1 cellular context compared by ENCODE assay signal in genomic region chr1:111739222-111739983, GRCh38.
A peak's percentile ranks its signal among the peaks of the same experiment; 100 is the strongest.
TF ChIP-seq lines count a peak whose summit lies in the region.

TSS of gene INKA2 (minus strand) at chr1:111739395. CDS start at chr1:111739242, 153 bp downstream.

TF ChIP-seq in GM12878, 131 proteins besides CTCF, POLR2A, EP300 and RAD21 (continued from another document):
- peak; percentile 43 for TF ChIP-seq HDAC6 (IDR thresholded peaks at IDR 0.05; ENCODE audit: unreplicated experiment)
- peak; percentile 11; the same call in 1 of the 2 replicates for TF ChIP-seq DPF2 (IDR thresholded peaks at IDR 0.05)
- 0 out of 2 replicates have a peak, but pooled peaks have one; percentile 19 for TF ChIP-seq ASH2L (IDR thresholded peaks at IDR 0.05; ENCODE audit: borderline replicate concordance, low read depth)
- TF ChIP-seq USF1 (IDR thresholded peaks at IDR 0.05; ENCODE audit: borderline replicate concordance, extremely low read length, insufficient read depth, low read depth, low read length) = peak; percentile 82
- peak; percentile 47 to 92; a peak in 3 of 4 replicates for TF ChIP-seq BHLHE40 (IDR thresholded peaks at IDR 0.05; ENCODE audit: borderline replicate concordance in 1 of 2, low read depth in 2 of 2, low read length in 1 of 2)
- TF ChIP-seq RAD51 (IDR thresholded peaks at IDR 0.05) = peak; percentile 83
- TF ChIP-seq IKZF2 (IDR thresholded peaks at IDR 0.05) = peak in 1 of 2 experiments; percentile 14; a peak in 3 of 4 replicates
- TF ChIP-seq BACH1 (IDR thresholded peaks at IDR 0.05; ENCODE audit: borderline replicate concordance) = peak; percentile 32; the same call in 1 of the 2 replicates
- peak; percentile 47; the same call in 1 of the 2 replicates for TF ChIP-seq CHD2 (IDR thresholded peaks at IDR 0.05; ENCODE audit: borderline replicate concordance, low read depth, low read length)
- TF ChIP-seq IKZF1 (conservative IDR thresholded peaks at IDR 0.05) = peak; percentile 71
- TF ChIP-seq RCOR1 (conservative IDR thresholded peaks at IDR 0.05; ENCODE audit: low read depth, low read length) = no peak
- 0 out of 2 replicates have a peak, but pooled peaks have one; percentile 52 for TF ChIP-seq NKRF (conservative IDR thresholded peaks at IDR 0.05)
- peak; percentile 24; the same call in 1 of the 2 replicates for TF ChIP-seq RELB (IDR thresholded peaks at IDR 0.05; ENCODE audit: low read depth)
- no peak for TF ChIP-seq CBX5 (IDR thresholded peaks at IDR 0.05; ENCODE audit: low read depth)
- peak; percentile 7 for TF ChIP-seq RELA (IDR thresholded peaks at IDR 0.05; ENCODE audit: borderline replicate concordance, partially characterized antibody)
- peak; percentile 55 for TF ChIP-seq FOS (IDR thresholded peaks at IDR 0.05; ENCODE audit: borderline replicate concordance, extremely low read depth, insufficient read length)
- 0 out of 2 replicates have a peak, but pooled peaks have one; percentile 47 for TF ChIP-seq LARP7 (IDR thresholded peaks at IDR 0.05)
- peak; percentile 53; the same call in 1 of the 2 replicates for TF ChIP-seq IRF3 (IDR thresholded peaks at IDR 0.05)
- TF ChIP-seq SIN3A (IDR thresholded peaks at IDR 0.05; ENCODE audit: low read depth, low read length) = no peak
- TF ChIP-seq FOXK2 (IDR thresholded peaks at IDR 0.05) = 0 out of 2 replicates have a peak, but pooled peaks have one; percentile 13
- TF ChIP-seq YBX1 (IDR thresholded peaks at IDR 0.05) = no peak
- TF ChIP-seq ETV6 (conservative IDR thresholded peaks at IDR 0.05 in 1 of 2, IDR thresholded peaks at IDR 0.05 in 1 of 2; ENCODE audit: borderline replicate concordance in 1 of 2, low read depth in 1 of 2) = no peak
- TF ChIP-seq RB1 (IDR thresholded peaks at IDR 0.05; ENCODE audit: borderline replicate concordance) = peak; percentile 53; the same call in 1 of the 2 replicates
- TF ChIP-seq, protein P1, sequence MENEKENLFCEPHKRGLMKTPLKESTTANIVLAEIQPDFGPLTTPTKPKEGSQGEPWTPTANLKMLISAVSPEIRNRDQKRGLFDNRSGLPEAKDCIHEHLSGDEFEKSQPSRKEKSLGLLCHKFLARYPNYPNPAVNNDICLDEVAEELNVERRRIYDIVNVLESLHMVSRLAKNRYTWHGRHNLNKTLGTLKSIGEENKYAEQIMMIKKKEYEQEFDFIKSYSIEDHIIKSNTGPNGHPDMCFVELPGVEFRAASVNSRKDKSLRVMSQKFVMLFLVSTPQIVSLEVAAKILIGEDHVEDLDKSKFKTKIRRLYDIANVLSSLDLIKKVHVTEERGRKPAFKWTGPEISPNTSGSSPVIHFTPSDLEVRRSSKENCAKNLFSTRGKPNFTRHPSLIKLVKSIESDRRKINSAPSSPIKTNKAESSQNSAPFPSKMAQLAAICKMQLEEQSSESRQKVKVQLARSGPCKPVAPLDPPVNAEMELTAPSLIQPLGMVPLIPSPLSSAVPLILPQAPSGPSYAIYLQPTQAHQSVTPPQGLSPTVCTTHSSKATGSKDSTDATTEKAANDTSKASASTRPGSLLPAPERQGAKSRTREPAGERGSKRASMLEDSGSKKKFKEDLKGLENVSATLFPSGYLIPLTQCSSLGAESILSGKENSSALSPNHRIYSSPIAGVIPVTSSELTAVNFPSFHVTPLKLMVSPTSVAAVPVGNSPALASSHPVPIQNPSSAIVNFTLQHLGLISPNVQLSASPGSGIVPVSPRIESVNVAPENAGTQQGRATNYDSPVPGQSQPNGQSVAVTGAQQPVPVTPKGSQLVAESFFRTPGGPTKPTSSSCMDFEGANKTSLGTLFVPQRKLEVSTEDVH (IDR thresholded peaks at IDR 0.05; ENCODE audit: low read depth, partially characterized antibody) = no peak
- TF ChIP-seq RUNX3 (IDR thresholded peaks at IDR 0.05; ENCODE audit: low read length) = peak; percentile 16; the same call in 1 of the 2 replicates
- TF ChIP-seq, protein P2, sequence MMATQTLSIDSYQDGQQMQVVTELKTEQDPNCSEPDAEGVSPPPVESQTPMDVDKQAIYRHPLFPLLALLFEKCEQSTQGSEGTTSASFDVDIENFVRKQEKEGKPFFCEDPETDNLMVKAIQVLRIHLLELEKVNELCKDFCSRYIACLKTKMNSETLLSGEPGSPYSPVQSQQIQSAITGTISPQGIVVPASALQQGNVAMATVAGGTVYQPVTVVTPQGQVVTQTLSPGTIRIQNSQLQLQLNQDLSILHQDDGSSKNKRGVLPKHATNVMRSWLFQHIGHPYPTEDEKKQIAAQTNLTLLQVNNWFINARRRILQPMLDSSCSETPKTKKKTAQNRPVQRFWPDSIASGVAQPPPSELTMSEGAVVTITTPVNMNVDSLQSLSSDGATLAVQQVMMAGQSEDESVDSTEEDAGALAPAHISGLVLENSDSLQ (IDR thresholded peaks at IDR 0.05) = peak; percentile 76
TF ChIP-seq in GM12878: peak in this region for 25.
